In genomic region chr10:11156480-11156879, GRCh38 we compare ENCODE assay signal across 1 cellular context.
TF ChIP-seq lines count a peak whose summit lies in the region.

No MANE protein-coding gene starts in this region.

TF ChIP-seq in GM23338, 12 proteins besides CTCF, POLR2A, EP300 and RAD21 (continued from another document):
- TF ChIP-seq, protein P1, sequence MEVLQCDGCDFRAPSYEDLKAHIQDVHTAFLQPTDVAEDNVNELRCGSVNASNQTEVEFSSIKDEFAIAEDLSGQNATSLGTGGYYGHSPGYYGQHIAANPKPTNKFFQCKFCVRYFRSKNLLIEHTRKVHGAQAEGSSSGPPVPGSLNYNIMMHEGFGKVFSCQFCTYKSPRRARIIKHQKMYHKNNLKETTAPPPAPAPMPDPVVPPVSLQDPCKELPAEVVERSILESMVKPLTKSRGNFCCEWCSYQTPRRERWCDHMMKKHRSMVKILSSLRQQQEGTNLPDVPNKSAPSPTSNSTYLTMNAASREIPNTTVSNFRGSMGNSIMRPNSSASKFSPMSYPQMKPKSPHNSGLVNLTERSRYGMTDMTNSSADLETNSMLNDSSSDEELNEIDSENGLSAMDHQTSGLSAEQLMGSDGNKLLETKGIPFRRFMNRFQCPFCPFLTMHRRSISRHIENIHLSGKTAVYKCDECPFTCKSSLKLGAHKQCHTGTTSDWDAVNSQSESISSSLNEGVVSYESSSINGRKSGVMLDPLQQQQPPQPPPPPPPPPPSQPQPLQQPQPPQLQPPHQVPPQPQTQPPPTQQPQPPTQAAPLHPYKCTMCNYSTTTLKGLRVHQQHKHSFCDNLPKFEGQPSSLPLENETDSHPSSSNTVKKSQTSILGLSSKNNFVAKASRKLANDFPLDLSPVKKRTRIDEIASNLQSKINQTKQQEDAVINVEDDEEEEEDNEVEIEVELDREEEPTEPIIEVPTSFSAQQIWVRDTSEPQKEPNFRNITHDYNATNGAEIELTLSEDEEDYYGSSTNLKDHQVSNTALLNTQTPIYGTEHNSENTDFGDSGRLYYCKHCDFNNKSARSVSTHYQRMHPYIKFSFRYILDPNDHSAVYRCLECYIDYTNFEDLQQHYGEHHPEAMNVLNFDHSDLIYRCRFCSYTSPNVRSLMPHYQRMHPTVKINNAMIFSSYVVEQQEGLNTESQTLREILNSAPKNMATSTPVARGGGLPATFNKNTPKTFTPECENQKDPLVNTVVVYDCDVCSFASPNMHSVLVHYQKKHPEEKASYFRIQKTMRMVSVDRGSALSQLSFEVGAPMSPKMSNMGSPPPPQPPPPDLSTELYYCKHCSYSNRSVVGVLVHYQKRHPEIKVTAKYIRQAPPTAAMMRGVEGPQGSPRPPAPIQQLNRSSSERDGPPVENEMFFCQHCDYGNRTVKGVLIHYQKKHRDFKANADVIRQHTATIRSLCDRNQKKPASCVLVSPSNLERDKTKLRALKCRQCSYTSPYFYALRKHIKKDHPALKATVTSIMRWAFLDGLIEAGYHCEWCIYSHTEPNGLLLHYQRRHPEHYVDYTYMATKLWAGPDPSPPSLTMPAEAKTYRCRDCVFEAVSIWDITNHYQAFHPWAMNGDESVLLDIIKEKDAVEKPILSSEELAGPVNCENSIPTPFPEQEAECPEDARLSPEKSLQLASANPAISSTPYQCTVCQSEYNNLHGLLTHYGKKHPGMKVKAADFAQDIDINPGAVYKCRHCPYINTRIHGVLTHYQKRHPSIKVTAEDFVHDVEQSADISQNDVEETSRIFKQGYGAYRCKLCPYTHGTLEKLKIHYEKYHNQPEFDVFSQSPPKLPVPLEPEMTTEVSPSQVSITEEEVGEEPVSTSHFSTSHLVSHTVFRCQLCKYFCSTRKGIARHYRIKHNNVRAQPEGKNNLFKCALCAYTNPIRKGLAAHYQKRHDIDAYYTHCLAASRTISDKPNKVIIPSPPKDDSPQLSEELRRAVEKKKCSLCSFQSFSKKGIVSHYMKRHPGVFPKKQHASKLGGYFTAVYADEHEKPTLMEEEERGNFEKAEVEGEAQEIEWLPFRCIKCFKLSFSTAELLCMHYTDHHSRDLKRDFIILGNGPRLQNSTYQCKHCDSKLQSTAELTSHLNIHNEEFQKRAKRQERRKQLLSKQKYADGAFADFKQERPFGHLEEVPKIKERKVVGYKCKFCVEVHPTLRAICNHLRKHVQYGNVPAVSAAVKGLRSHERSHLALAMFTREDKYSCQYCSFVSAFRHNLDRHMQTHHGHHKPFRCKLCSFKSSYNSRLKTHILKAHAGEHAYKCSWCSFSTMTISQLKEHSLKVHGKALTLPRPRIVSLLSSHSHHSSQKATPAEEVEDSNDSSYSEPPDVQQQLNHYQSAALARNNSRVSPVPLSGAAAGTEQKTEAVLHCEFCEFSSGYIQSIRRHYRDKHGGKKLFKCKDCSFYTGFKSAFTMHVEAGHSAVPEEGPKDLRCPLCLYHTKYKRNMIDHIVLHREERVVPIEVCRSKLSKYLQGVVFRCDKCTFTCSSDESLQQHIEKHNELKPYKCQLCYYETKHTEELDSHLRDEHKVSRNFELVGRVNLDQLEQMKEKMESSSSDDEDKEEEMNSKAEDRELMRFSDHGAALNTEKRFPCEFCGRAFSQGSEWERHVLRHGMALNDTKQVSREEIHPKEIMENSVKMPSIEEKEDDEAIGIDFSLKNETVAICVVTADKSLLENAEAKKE (CRISPR knock-in tag; IDR thresholded peaks at IDR 0.05), result no peak
- TF ChIP-seq REST (IDR thresholded peaks at IDR 0.05; ENCODE audit: unreplicated experiment), result no peak
- TF ChIP-seq, protein P2, sequence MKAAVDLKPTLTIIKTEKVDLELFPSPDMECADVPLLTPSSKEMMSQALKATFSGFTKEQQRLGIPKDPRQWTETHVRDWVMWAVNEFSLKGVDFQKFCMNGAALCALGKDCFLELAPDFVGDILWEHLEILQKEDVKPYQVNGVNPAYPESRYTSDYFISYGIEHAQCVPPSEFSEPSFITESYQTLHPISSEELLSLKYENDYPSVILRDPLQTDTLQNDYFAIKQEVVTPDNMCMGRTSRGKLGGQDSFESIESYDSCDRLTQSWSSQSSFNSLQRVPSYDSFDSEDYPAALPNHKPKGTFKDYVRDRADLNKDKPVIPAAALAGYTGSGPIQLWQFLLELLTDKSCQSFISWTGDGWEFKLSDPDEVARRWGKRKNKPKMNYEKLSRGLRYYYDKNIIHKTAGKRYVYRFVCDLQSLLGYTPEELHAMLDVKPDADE (IDR thresholded peaks at IDR 0.05), result no peak
- TF ChIP-seq POLR2AphosphoS5 (IDR thresholded peaks at IDR 0.05; ENCODE audit: low read depth), result no peak
- TF ChIP-seq EZH2phosphoT487 (IDR thresholded peaks at IDR 0.05; ENCODE audit: unreplicated experiment), result no peak
- no peak for TF ChIP-seq CREB1 (CRISPR knock-in tag; IDR thresholded peaks at IDR 0.05; ENCODE audit: low read depth)
- no peak for TF ChIP-seq EZH2 (IDR thresholded peaks at IDR 0.05; ENCODE audit: low read depth, unreplicated experiment)
- TF ChIP-seq ZNF114 (CRISPR knock-in tag; IDR thresholded peaks at IDR 0.05), result no peak
- TF ChIP-seq NANOG (IDR thresholded peaks at IDR 0.05; ENCODE audit: borderline replicate concordance), result no peak
